21 cellular contexts compared by ENCODE assay signal in genomic region chr13:98377635-98378378, GRCh38.
DNase-seq lines count a peak whose midpoint lies in the region; ATAC-seq, FAIRE-seq and TF ChIP-seq lines count a peak whose summit lies in the region.
"Had no signal": no experiment of that assay in that cellular context is flagged by ENCODE, and none has a peak within 500 bp of the region (broad histone marks: within the 10 kb centered on the region; RNA-seq: fewer than 3 reads in every experiment).

No MANE protein-coding gene starts in this region.

- DNase-seq in GM12891 (ENCODE audit: insufficient read length, low spot score) = no peak
- DNase-seq in bronchial epithelial cell (ENCODE audit: low read depth) = peak; percentile 55
- no peak for DNase-seq in HepG2 (ENCODE audit: low spot score)
- no peak for DNase-seq in upper lobe of right lung
- DNase-seq in epidermal melanocyte (ENCODE audit: insufficient read length, low spot score) = no peak
- DNase-seq in NCI-H82 treated with DMSO at 0.1 percent for 48 hours (lab: John Stamatoyannopoulos, UW; ENCODE audit: unreplicated experiment) = no peak
- DNase-seq in stimulated activated CD4-positive, alpha-beta T cell treated with anti-CD3 and anti-CD28 coated beads, Interleukin-12 subunit alpha, Interleukin-12 subunit beta, amount 100 ng/mL, for 4 hours = no peak
- DNase-seq: CD8-positive, alpha-beta memory T cell; EL; GF-D8; NCI-H1105; NCI-H2029 treated with DMSO at 0.1 percent for 48 hours; NCI-H2171 treated with DMSO at 0.1 percent for 48 hours; NCI-H446; NCI-H526; OCI-M1; SJCRH30 had no signal

- H3K4me3 ChIP-seq in bronchial epithelial cell (ENCODE audit: low read depth, low read length) = no peak overlapping the region
- no peak overlapping the region for H3K4me3 ChIP-seq in HepG2 (replicated peaks in 1 of 3; ENCODE audit: insufficient read depth in 1 of 3, low read depth in 2 of 3, low read length in 3 of 3)
- no peak overlapping the region for H3K4me3 ChIP-seq in upper lobe of right lung
- H3K4me3 ChIP-seq: HAP-1, SJCRH30 had no signal

- in situ Hi-C loops in HepG2 (cut with HindIII; ENCODE audit: extremely low pct_ligation_motif_present, low pct_unique_long_range_greater_than_20kb) = no loop called here

- H4K20me1 ChIP-seq in HepG2 (ENCODE audit: insufficient read depth, low read length) = peaks cover 13% of the 10 kb centered on the region; the same call in 1 of the 2 replicates

- TF ChIP-seq RAD21 in HepG2 (CRISPR knock-in tag; IDR thresholded peaks at IDR 0.05) = no peak

- POLR2A ChIA-PET in HepG2 (lab: Yijun Ruan, JAX) = no interaction called here

- peaks cover 23% of the 10 kb centered on the region for H3K79me2 ChIP-seq in HepG2 (ENCODE audit: insufficient read depth, low read length)

- BruUV-seq in HepG2 (replicated peaks; lab: Mats Ljungman, UMichigan) = no TSS peak

- H3K4me1 ChIP-seq in HepG2 (ENCODE audit: insufficient read depth, low read length) = no peaks in the 10 kb centered on the region
- H3K4me1 ChIP-seq in upper lobe of right lung = no peaks in the 10 kb centered on the region
- H3K4me1 ChIP-seq: HAP-1, SJCRH30 had no signal

- H3K9me3 ChIP-seq in HepG2 (ENCODE audit: low read length) = no peaks in the 10 kb centered on the region
- H3K9me3 ChIP-seq in upper lobe of right lung = no peaks in the 10 kb centered on the region
- H3K9me3 ChIP-seq: HAP-1 had no signal

- H3K36me3 ChIP-seq in bronchial epithelial cell (ENCODE audit: control insufficient read depth, insufficient read depth, low read length) (no peaks in the 10 kb centered on the region), HepG2 (replicated peaks in 1 of 2; ENCODE audit: control insufficient read depth in 1 of 2, insufficient read depth in 2 of 2, low read length in 2 of 2) (peaks cover 21 to 65% of the 10 kb centered on the region in 2 experiments), upper lobe of right lung (no peaks in the 10 kb centered on the region)
- H3K36me3 ChIP-seq: HAP-1, SJCRH30 had no signal

- no peak overlapping the region for H3K4me2 ChIP-seq in HepG2 (ENCODE audit: low read depth, low read length)
- H3K4me2 ChIP-seq: KMS-11 had no signal

- intact Hi-C loops in HepG2 (cut with micrococcal nuclease; ENCODE audit: unreplicated experiment) = no loop called here
- intact Hi-C loops in upper lobe of right lung (cut with DNase I) = no loop called here

- no peak overlapping the region for H2AFZ ChIP-seq in HepG2 (ENCODE audit: low read length)

- no peak overlapping the region for H3K9ac ChIP-seq in HepG2 (ENCODE audit: insufficient read depth, low read depth, low read length)
- H3K9ac ChIP-seq: KMS-11 had no signal

- H3K27ac ChIP-seq in HepG2 (ENCODE audit: extremely low read length, insufficient read depth, low read length) (no peak overlapping the region), upper lobe of right lung (no peak overlapping the region)
- H3K27ac ChIP-seq: C4-2B, HL-60, KMS-11, SJCRH30 had no signal

- FAIRE-seq in GM12891 (lab: Jason Lieb, UNC) = peak; percentile 65
- FAIRE-seq in bronchial epithelial cell (lab: Jason Lieb, UNC) = no peak
- FAIRE-seq in HepG2 (lab: Jason Lieb, UNC) = no peak

- 98% methylated on average over 13 of the region's 13 CpGs for WGBS in HepG2 (ENCODE audit: low lambda C conversion rate)

- TF ChIP-seq EP300 in HepG2 (IDR thresholded peaks at IDR 0.05; ENCODE audit: low read depth in 2 of 2, low read length in 2 of 2) = no peak
- no peak for TF ChIP-seq EP300 in HepG2 (CRISPR knock-in tag; IDR thresholded peaks at IDR 0.05; ENCODE audit: borderline replicate concordance)

- no peak for TF ChIP-seq POLR2A in GM12891 (IDR thresholded peaks at IDR 0.05; ENCODE audit: low read depth, low read length)
- TF ChIP-seq POLR2A in HepG2 (IDR thresholded peaks at IDR 0.05; ENCODE audit: insufficient read depth in 1 of 2, low read depth in 2 of 2, low read length in 2 of 2) = no peak

- TF ChIP-seq CTCF in bronchial epithelial cell (IDR thresholded peaks at IDR 0.05; ENCODE audit: insufficient read depth, low read length, severe bottlenecking) (no peak), HepG2 (CRISPR knock-in tag; IDR thresholded peaks at IDR 0.05) (no peak), upper lobe of right lung (IDR thresholded peaks at IDR 0.05) (no peak)

- CTCF ChIA-PET in HepG2 (lab: Yijun Ruan, JAX; ENCODE audit: low intra/inter-chr PET ratio, low total read pairs) = no interaction called here

- ATAC-seq in HepG2 (no peak), upper lobe of right lung (peak; percentile 57)

- H3K27me3 ChIP-seq in bronchial epithelial cell (ENCODE audit: control insufficient read depth, insufficient read depth, low read length) = no peaks in the 10 kb centered on the region
- no peaks in the 10 kb centered on the region for H3K27me3 ChIP-seq in HepG2 (ENCODE audit: control insufficient read depth in 1 of 2, insufficient read depth in 2 of 2, low read length in 2 of 2)
- H3K27me3 ChIP-seq in upper lobe of right lung = no peaks in the 10 kb centered on the region
- H3K27me3 ChIP-seq: SJCRH30 had no signal

TF ChIP-seq in GM12891, 5 proteins besides CTCF, POLR2A, EP300 and RAD21:
- no peak for TF ChIP-seq POU2F2 (IDR thresholded peaks at IDR 0.05; ENCODE audit: low read depth, low read length)
- no peak for TF ChIP-seq SPI1 (IDR thresholded peaks at IDR 0.05; ENCODE audit: low read depth, low read length)
- TF ChIP-seq PAX5 (IDR thresholded peaks at IDR 0.05; ENCODE audit: insufficient read depth, low read length, severe bottlenecking) = no peak
- TF ChIP-seq TAF1 (IDR thresholded peaks at IDR 0.05; ENCODE audit: low read depth, low read length) = no peak
- TF ChIP-seq POLR2AphosphoS5 (IDR thresholded peaks at IDR 0.05; ENCODE audit: low read depth, low read length) = no peak
TF ChIP-seq in GM12891: peak in this region for 0.

TF ChIP-seq in HepG2, 621 proteins besides CTCF, POLR2A, EP300 and RAD21:
- TF ChIP-seq RBM22 (optimal IDR thresholded peaks at IDR 0.05; ENCODE audit: low read length) (peak; percentile 66), AKAP8 (CRISPR knock-in tag; IDR thresholded peaks at IDR 0.05) (no peak)
